20 cellular contexts compared by ENCODE assay signal in the genomic region with DNA sequence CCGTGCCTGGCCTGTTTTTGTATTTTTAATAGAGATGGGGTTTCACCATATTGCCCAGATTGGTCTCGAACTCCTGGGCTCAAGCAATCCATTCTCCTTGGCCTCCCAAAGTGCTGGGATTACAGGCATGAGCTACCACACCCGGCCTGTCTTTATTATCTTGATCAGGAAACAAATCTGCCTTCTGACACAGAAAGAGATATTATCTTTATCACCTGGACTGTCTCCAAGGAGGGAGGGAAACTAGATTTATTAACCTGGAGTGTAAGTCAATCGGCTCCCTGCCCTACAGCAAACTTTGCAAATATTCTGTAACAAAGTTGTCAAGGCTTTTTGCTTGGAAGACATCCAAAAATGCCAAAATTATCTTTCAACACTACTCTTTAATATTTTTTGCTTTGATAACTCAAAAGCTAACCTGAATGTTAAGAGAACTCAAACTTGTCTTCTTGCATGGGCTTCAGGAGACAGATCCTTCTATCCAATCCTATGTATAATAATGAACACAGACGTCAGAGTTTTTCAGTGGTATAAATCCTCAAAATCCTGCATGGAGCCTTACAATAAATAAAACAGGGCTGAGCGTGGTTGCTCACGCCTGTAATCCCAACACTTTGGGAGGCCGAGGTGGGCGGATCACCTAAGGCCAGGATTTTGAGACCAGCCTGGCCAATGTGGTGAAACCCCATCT.
DNase-seq lines count a peak whose midpoint lies in the region; ATAC-seq and TF ChIP-seq lines count a peak whose summit lies in the region.
"Had no signal": no experiment of that assay in that cellular context is flagged by ENCODE, and none has a peak within 500 bp of the region (broad histone marks: within the 10 kb centered on the region; RNA-seq: fewer than 3 reads in every experiment).

No MANE protein-coding gene starts in this region.

- TF ChIP-seq EP300 in transverse colon (IDR thresholded peaks at IDR 0.05; ENCODE audit: low read depth), result no peak

- intact Hi-C loops in Calu3 (cut with micrococcal nuclease; ENCODE audit: unreplicated experiment), result no loop called here
- intact Hi-C loops in PC-3 (cut with micrococcal nuclease), result no loop called here
- intact Hi-C loops in left colon (cut with DNase I, micrococcal nuclease), result no loop called here
- intact Hi-C loops in transverse colon (cut with DNase I; ENCODE audit: low total_unique reads), result no loop called here
- intact Hi-C loops in activated CD4-positive, alpha-beta T cell treated with anti-CD3 and anti-CD28 coated beads for 36 hours (cut with DNase I, micrococcal nuclease), result no loop called here

- CTCF ChIA-PET in Calu3 (lab: Charles Lee) (no interaction called here), PC-3 (lab: Charles Lee) (no interaction called here)
- CTCF ChIA-PET in activated CD4-positive, alpha-beta T cell treated with anti-CD3 and anti-CD28 coated beads for 36 hours (lab: Charles Lee), result no interaction called here

- no TSS peak for BruUV-seq in Calu3 (replicated peaks; lab: Mats Ljungman, UMichigan)
- BruUV-seq in PC-3 (replicated peaks; lab: Mats Ljungman, UMichigan), result no TSS peak

- no peak overlapping the region for H3K4me2 ChIP-seq in PC-3 (ENCODE audit: low read length)
- H3K4me2 ChIP-seq: KMS-11 had no signal

- TF ChIP-seq POLR2A in transverse colon (IDR thresholded peaks at IDR 0.05), result no peak

- H4K20me1 ChIP-seq in PC-3 (ENCODE audit: low read length), result no peaks in the 10 kb centered on the region

- no peaks in the 10 kb centered on the region for H3K9me3 Mint-ChIP-seq in Calu3 (ENCODE audit: low read depth, unreplicated experiment)
- H3K9me3 Mint-ChIP-seq in stimulated activated naive CD8-positive, alpha-beta T cell treated with anti-CD3 and anti-CD28 coated beads, Interleukin-15, amount 100 ng/mL, for 72 hours, result no peaks in the 10 kb centered on the region
- no peaks in the 10 kb centered on the region for H3K9me3 Mint-ChIP-seq in activated CD4-positive, alpha-beta T cell treated with anti-CD3 and anti-CD28 coated beads for 36 hours (ENCODE audit: low read depth)

- H3K4me3 ChIP-seq in PC-3 (ENCODE audit: low read length) (no peak overlapping the region), transverse colon (no peak overlapping the region)
- H3K4me3 ChIP-seq: SJCRH30 had no signal

- H3K4me1 Mint-ChIP-seq in Calu3 (ENCODE audit: low read depth, unreplicated experiment), result no peaks in the 10 kb centered on the region
- peaks cover 1% of the 10 kb centered on the region for H3K4me1 Mint-ChIP-seq in stimulated activated naive CD8-positive, alpha-beta T cell treated with anti-CD3 and anti-CD28 coated beads, Interleukin-15, amount 100 ng/mL, for 72 hours
- no peaks in the 10 kb centered on the region for H3K4me1 Mint-ChIP-seq in activated CD4-positive, alpha-beta T cell treated with anti-CD3 and anti-CD28 coated beads for 36 hours
- H3K4me1 Mint-ChIP-seq: CD14-positive monocyte had no signal

- H3K27ac ChIP-seq in PC-3 (ENCODE audit: low read length) (no peak overlapping the region), transverse colon (peak overlapping the region; percentile 51 to 70 (median 58))
- H3K27ac ChIP-seq: KMS-11, SJCRH30 had no signal

- no peaks in the 10 kb centered on the region for H3K36me3 Mint-ChIP-seq in Calu3 (ENCODE audit: insufficient read depth, unreplicated experiment)
- H3K36me3 Mint-ChIP-seq in activated CD4-positive, alpha-beta T cell treated with anti-CD3 and anti-CD28 coated beads for 36 hours (ENCODE audit: low read depth), result no peaks in the 10 kb centered on the region
- H3K36me3 Mint-ChIP-seq: CD14-positive monocyte had no signal

- H3K9me3 ChIP-seq in PC-3 (ENCODE audit: low read length), result no peaks in the 10 kb centered on the region
- H3K9me3 ChIP-seq in transverse colon, result no peaks in the 10 kb centered on the region
- H3K9me3 ChIP-seq: SJCRH30 had no signal

- H3K27me3 ChIP-seq in PC-3 (ENCODE audit: low read length) (no peaks in the 10 kb centered on the region), transverse colon (no peaks in the 10 kb centered on the region)
- H3K27me3 ChIP-seq: SJCRH30 had no signal

- no peaks in the 10 kb centered on the region for H3K9me2 ChIP-seq in PC-3 (replicated peaks; ENCODE audit: low read length)

- H3K4me3 Mint-ChIP-seq in Calu3 (ENCODE audit: low read depth, unreplicated experiment), result no peak overlapping the region
- no peak overlapping the region for H3K4me3 Mint-ChIP-seq in stimulated activated naive CD8-positive, alpha-beta T cell treated with anti-CD3 and anti-CD28 coated beads, Interleukin-15, amount 100 ng/mL, for 72 hours
- no peak overlapping the region for H3K4me3 Mint-ChIP-seq in activated CD4-positive, alpha-beta T cell treated with anti-CD3 and anti-CD28 coated beads for 36 hours
- H3K4me3 Mint-ChIP-seq: CD14-positive monocyte had no signal

- ATAC-seq in PC-3 (peak; percentile 29; the same call in 1 of the 2 replicates), left colon (peak; percentile 97), GM19467 (IDR thresholded peaks at IDR 0.05; ENCODE audit: unreplicated experiment) (no peak)
- ATAC-seq in stimulated activated naive CD8-positive, alpha-beta T cell treated with anti-CD3 and anti-CD28 coated beads, Interleukin-15, amount 100 ng/mL, for 72 hours, result no peak
- no peak for ATAC-seq in activated CD4-positive, alpha-beta T cell treated with anti-CD3 and anti-CD28 coated beads for 36 hours

- H3K27me3 Mint-ChIP-seq in Calu3 (ENCODE audit: unreplicated experiment), result no peaks in the 10 kb centered on the region
- H3K27me3 Mint-ChIP-seq in stimulated activated naive CD8-positive, alpha-beta T cell treated with anti-CD3 and anti-CD28 coated beads, Interleukin-15, amount 100 ng/mL, for 72 hours, result no peaks in the 10 kb centered on the region
- H3K27me3 Mint-ChIP-seq in activated CD4-positive, alpha-beta T cell treated with anti-CD3 and anti-CD28 coated beads for 36 hours, result peaks cover 5% of the 10 kb centered on the region

- no peaks in the 10 kb centered on the region for H3K79me2 ChIP-seq in PC-3 (ENCODE audit: low read length)

- DNase-seq in Calu3, result peak; percentile 13
- DNase-seq in PC-3, result peak; percentile 70
- peak in 1 of 2 donors; percentile 53 for DNase-seq in left colon
- peak; percentile 28 for DNase-seq in transverse colon
- no peak for DNase-seq in stimulated activated naive CD8-positive, alpha-beta T cell treated with anti-CD3 and anti-CD28 coated beads, Interleukin-15, amount 100 ng/mL, for 72 hours
- DNase-seq in activated CD4-positive, alpha-beta T cell treated with anti-CD3 and anti-CD28 coated beads for 36 hours, result no peak
- DNase-seq: AML-193, DMS 273 treated with DMSO at 0.1 percent for 48 hours, DND-41, HCEC 1CT, MM.1S, NCI-H1105, NCI-H1694 treated with DMSO at 0.1 percent for 48 hours, NCI-H510A treated with DMSO at 0.1 percent for 48 hours, NCI-H82, OCI-M1, SJCRH30 had no signal

- H3K27ac Mint-ChIP-seq in Calu3 (ENCODE audit: unreplicated experiment), result no peak overlapping the region
- H3K27ac Mint-ChIP-seq in stimulated activated naive CD8-positive, alpha-beta T cell treated with anti-CD3 and anti-CD28 coated beads, Interleukin-15, amount 100 ng/mL, for 72 hours, result no peak overlapping the region
- no peak overlapping the region for H3K27ac Mint-ChIP-seq in activated CD4-positive, alpha-beta T cell treated with anti-CD3 and anti-CD28 coated beads for 36 hours
- H3K27ac Mint-ChIP-seq: CD14-positive monocyte had no signal

- H2AFZ ChIP-seq in PC-3 (ENCODE audit: low read length), result no peak overlapping the region

- no peak overlapping the region for H3K9ac ChIP-seq in PC-3 (ENCODE audit: low read length)
- H3K9ac ChIP-seq: KMS-11 had no signal

- no peaks in the 10 kb centered on the region for H3F3A ChIP-seq in PC-3 (ENCODE audit: low read length, unreplicated experiment)

- POLR2A ChIA-PET in PC-3 (lab: Charles Lee; ENCODE audit: unreplicated experiment), result no interaction called here
- POLR2A ChIA-PET in activated CD4-positive, alpha-beta T cell treated with anti-CD3 and anti-CD28 coated beads for 36 hours (lab: Charles Lee), result no interaction called here

- TF ChIP-seq CTCF in Calu3 (IDR thresholded peaks at IDR 0.05; ENCODE audit: unreplicated experiment) (no peak), PC-3 (conservative IDR thresholded peaks at IDR 0.05; ENCODE audit: low read depth, low read length) (no peak), transverse colon (IDR thresholded peaks at IDR 0.05) (no peak)

- WGBS in transverse colon (ENCODE audit: low coverage in 1 of 2), 2 donors, result 48 to 84% methylated on average over 5 to 9 of the region's 9 CpGs

- H3K36me3 ChIP-seq in PC-3 (ENCODE audit: low read depth, low read length) (no peaks in the 10 kb centered on the region), transverse colon (no peaks in the 10 kb centered on the region)
- H3K36me3 ChIP-seq: SJCRH30 had no signal

- in situ Hi-C loops in transverse colon (cut with MboI; ENCODE audit: low pct_ligation_motif_present in 1 of 4, low pct_unique_long_range_greater_than_20kb in 1 of 4, low sequenced_read_pairs in 3 of 4), result no loop called here

- no peaks in the 10 kb centered on the region for H3K4me1 ChIP-seq in PC-3 (ENCODE audit: insufficient read depth, low read length)
- peaks cover 0 to 18% (median 5%) of the 10 kb centered on the region in 4 donors for H3K4me1 ChIP-seq in transverse colon
- H3K4me1 ChIP-seq: SJCRH30 had no signal

Comparison
In these comparisons a context has a peak if more than half of its experiments do, and no peak if none do; other contexts are left out.
1. DNase-seq: peak in Calu3 (single experiment), PC-3 (single experiment) and transverse colon (single experiment); none in stimulated activated naive CD8-positive, alpha-beta T cell treated with anti-CD3 and anti-CD28 coated beads, Interleukin-15, amount 100 ng/mL, for 72 hours (0 of 2) and activated CD4-positive, alpha-beta T cell treated with anti-CD3 and anti-CD28 coated beads for 36 hours (single experiment).
2. ATAC-seq: peak in PC-3 (single experiment) and left colon (single experiment); none in stimulated activated naive CD8-positive, alpha-beta T cell treated with anti-CD3 and anti-CD28 coated beads, Interleukin-15, amount 100 ng/mL, for 72 hours (single experiment), GM19467 (single experiment) and activated CD4-positive, alpha-beta T cell treated with anti-CD3 and anti-CD28 coated beads for 36 hours (single experiment).